ENCODE assay signal across 6 cellular contexts in genomic region chr9:137606005-137606601, GRCh38. TPM values are rescaled to one million over a fixed set of nuclear protein-coding genes. Genes with fewer than 3 reads are reported as not detected.
DNase-seq lines count a peak whose midpoint lies in the region; ATAC-seq, FAIRE-seq and TF ChIP-seq lines count a peak whose summit lies in the region.

No MANE protein-coding gene starts in this region.

- peaks cover 6 to 12% of the 10 kb centered on the region in 2 donors for H3K4me1 ChIP-seq in naive thymus-derived CD4-positive, alpha-beta T cell (ENCODE audit: control insufficient read depth in 2 of 2, insufficient read depth in 2 of 2, low read length in 2 of 2)

- peaks cover 1 to 41% (median 25%) of the 10 kb centered on the region in 7 donors for H3K4me1 Mint-ChIP-seq in naive thymus-derived CD4-positive, alpha-beta T cell

- peak overlapping the region; percentile 66 to 92 (median 84) for H3K4me3 Mint-ChIP-seq in naive thymus-derived CD4-positive, alpha-beta T cell

- peak overlapping the region; percentile 50 for H3K4me3 ChIP-seq in astrocyte of the cerebellum (ENCODE audit: low read depth, low read length)
- peak overlapping the region; percentile 69 for H3K4me3 ChIP-seq in naive thymus-derived CD4-positive, alpha-beta T cell (ENCODE audit: low read length)

- intact Hi-C loops in naive thymus-derived CD4-positive, alpha-beta T cell (cut with micrococcal nuclease) = no loop called here

- no peaks in the 10 kb centered on the region for H3K9me3 Mint-ChIP-seq in naive thymus-derived CD4-positive, alpha-beta T cell

- ATAC-seq in HG03095 (IDR thresholded peaks at IDR 0.05; ENCODE audit: unreplicated experiment) = peak; percentile 4
- no peak for ATAC-seq in naive thymus-derived CD4-positive, alpha-beta T cell

- FAIRE-seq in RCC 7860 (lab: Jason Lieb, UNC) = no peak

- CTCF ChIA-PET in naive thymus-derived CD4-positive, alpha-beta T cell (lab: Charles Lee) = no interaction called here

- H3K27ac Mint-ChIP-seq in naive thymus-derived CD4-positive, alpha-beta T cell = peak overlapping the region in 5 of 9 donors; percentile 39 to 82 (median 52)

- in situ Hi-C loops in GM13976 (cut with MboI; ENCODE audit: low sequenced_read_pairs, unreplicated experiment) (no loop called here), astrocyte of the cerebellum (cut with HindIII; ENCODE audit: low sequenced_read_pairs) (no loop called here)

- peak overlapping the region; percentile 85 for H3K27ac ChIP-seq in naive thymus-derived CD4-positive, alpha-beta T cell (ENCODE audit: low read depth, low read length)

- TF ChIP-seq CTCF in GM13976 (IDR thresholded peaks at IDR 0.05; ENCODE audit: borderline replicate concordance, control extremely low read depth, extremely low read depth, insufficient read depth, missing control alignments) (peak; percentile 0), astrocyte of the cerebellum (IDR thresholded peaks at IDR 0.05; ENCODE audit: low read depth, low read length, missing control alignments) (no peak)

- H3K36me3 ChIP-seq in naive thymus-derived CD4-positive, alpha-beta T cell (ENCODE audit: control insufficient read depth in 2 of 3, insufficient read depth in 3 of 3, low read length in 3 of 3) = no peaks in the 10 kb centered on the region

- no peaks in the 10 kb centered on the region for H3K36me3 Mint-ChIP-seq in naive thymus-derived CD4-positive, alpha-beta T cell

- POLR2A ChIA-PET in naive thymus-derived CD4-positive, alpha-beta T cell (lab: Charles Lee) = no interaction called here

- no peaks in the 10 kb centered on the region for H3K9me3 ChIP-seq in naive thymus-derived CD4-positive, alpha-beta T cell (ENCODE audit: control insufficient read depth in 2 of 3, low read length in 3 of 3)

- no peaks in the 10 kb centered on the region for H3K27me3 Mint-ChIP-seq in naive thymus-derived CD4-positive, alpha-beta T cell

- H3K27me3 ChIP-seq in naive thymus-derived CD4-positive, alpha-beta T cell (ENCODE audit: control insufficient read depth in 2 of 2, insufficient read depth in 2 of 2, low read length in 2 of 2) = no peaks in the 10 kb centered on the region

- DNase-seq in GM13976 (ENCODE audit: low spot score) = no peak
- DNase-seq in astrocyte of the cerebellum (ENCODE audit: low read depth) = no peak
- DNase-seq in naive thymus-derived CD4-positive, alpha-beta T cell = peak in 3 of 9 donors; percentile 30 to 42 (median 38)
- no peak for DNase-seq in mucosa of gallbladder (ENCODE audit: low spot score)
- no peak for DNase-seq in RCC 7860 (ENCODE audit: low spot score)

RNA-seq across cellular contexts. Expression of gene ARRDC1, which starts 0.6 kb away (rescaled TPM):
- 100 to 1,000 TPM in 1 of 5 experiments, 10 to 100 TPM in 4; 53.7 to 126 (median 82.6) TPM for total RNA-seq in naive thymus-derived CD4-positive, alpha-beta T cell
- polyA plus RNA-seq in naive thymus-derived CD4-positive, alpha-beta T cell = 10 to 100 TPM; 35.2 to 56.3 TPM
- total RNA-seq in mucosa of gallbladder = 134 TPM

RNA-seq across cellular contexts. Expression of gene EHMT1, which starts 12.7 kb away (rescaled TPM):
- 100 to 1,000 TPM; 111 to 132 (median 117) TPM for total RNA-seq in naive thymus-derived CD4-positive, alpha-beta T cell
- 10 to 100 TPM; 24.7 to 43.0 TPM for polyA plus RNA-seq in naive thymus-derived CD4-positive, alpha-beta T cell
- 100 TPM for total RNA-seq in mucosa of gallbladder

RNA-seq across cellular contexts. Expression of gene ZMYND19, which starts 15.8 kb away (rescaled TPM):
- 10 to 100 TPM; 13.3 to 32.4 (median 26.6) TPM for total RNA-seq in naive thymus-derived CD4-positive, alpha-beta T cell
- polyA plus RNA-seq in naive thymus-derived CD4-positive, alpha-beta T cell = 1 to 10 TPM; 4.5 to 9.8 TPM
- 22.2 TPM for total RNA-seq in mucosa of gallbladder

RNA-seq across cellular contexts. Expression of gene DPH7, which starts 27.4 kb away (rescaled TPM):
- total RNA-seq in naive thymus-derived CD4-positive, alpha-beta T cell = 10 to 100 TPM; 43.4 to 77.5 (median 49.9) TPM
- 10 to 100 TPM; 29.7 to 45.3 TPM for polyA plus RNA-seq in naive thymus-derived CD4-positive, alpha-beta T cell
- 33.9 TPM for total RNA-seq in mucosa of gallbladder

RNA-seq across cellular contexts. Expression of gene MRPL41, which starts 54.4 kb away (rescaled TPM):
- 100 to 1,000 TPM in 1 of 5 experiments, 10 to 100 TPM in 4; 41.1 to 102 (median 53.9) TPM for total RNA-seq in naive thymus-derived CD4-positive, alpha-beta T cell
- polyA plus RNA-seq in naive thymus-derived CD4-positive, alpha-beta T cell = 10 to 100 TPM; 36.3 to 41.1 TPM
- 86.8 TPM for total RNA-seq in mucosa of gallbladder
